ENCODE assay signal across 8 cellular contexts in genomic region chr20:3796477-3797225, GRCh38. TPM values are rescaled to one million over a fixed set of nuclear protein-coding genes. Genes with fewer than 3 reads are reported as not detected.
A peak's percentile ranks its signal among the peaks of the same experiment; 100 is the strongest.
DNase-seq lines count a peak whose midpoint lies in the region; ATAC-seq and TF ChIP-seq lines count a peak whose summit lies in the region.

No MANE protein-coding gene starts in this region.

- H3K27me3 ChIP-seq in thyroid gland: no peaks in the 10 kb centered on the region

- H3K9me3 Mint-ChIP-seq in activated naive CD4-positive, alpha-beta T cell treated with anti-CD3 and anti-CD28 coated beads, Interleukin-2, amount 50 U/mL, for 72 hours: no peaks in the 10 kb centered on the region

- ATAC-seq in HG03135 (IDR thresholded peaks at IDR 0.05; ENCODE audit: unreplicated experiment) (peak; percentile 3), GM19035 (IDR thresholded peaks at IDR 0.05; ENCODE audit: unreplicated experiment) (no peak)
- ATAC-seq in activated naive CD4-positive, alpha-beta T cell treated with anti-CD3 and anti-CD28 coated beads, Interleukin-2, amount 50 U/mL, for 72 hours: peak in 1 of 2 donors; percentile 2

- peak overlapping the region in 1 of 3 donors; percentile 48 for H3K4me3 ChIP-seq in thyroid gland (replicated peaks in 1 of 3)

- H3K27ac ChIP-seq in thyroid gland: peak overlapping the region in 2 of 3 donors; percentile 56 to 95

- no peaks in the 10 kb centered on the region for H3K9me3 ChIP-seq in thyroid gland

- DNase-seq in ELR (ENCODE audit: low read depth) (peak; percentile 33), kidney tubule cell (ENCODE audit: low spot score) (peak; percentile 18), thyroid gland (no peak), NCI-H524 (lab: John Stamatoyannopoulos, UW) (no peak), cerebellar cortex (ENCODE audit: low spot score) (no peak)
- no peak for DNase-seq in activated naive CD4-positive, alpha-beta T cell treated with anti-CD3 and anti-CD28 coated beads, Interleukin-2, amount 50 U/mL, for 72 hours (ENCODE audit: low spot score in 2 of 2)

- peaks cover 31 to 34% of the 10 kb centered on the region in 2 donors for H3K36me3 Mint-ChIP-seq in activated naive CD4-positive, alpha-beta T cell treated with anti-CD3 and anti-CD28 coated beads, Interleukin-2, amount 50 U/mL, for 72 hours

- no peak for TF ChIP-seq CTCF in thyroid gland (IDR thresholded peaks at IDR 0.05)

- intact Hi-C loops in thyroid gland (cut with DNase I): no loop called here

- H3K4me1 ChIP-seq in thyroid gland: peaks cover 5 to 31% of the 10 kb centered on the region in 2 donors

- peaks cover 5 to 9% of the 10 kb centered on the region in 2 donors for H3K36me3 ChIP-seq in thyroid gland

- WGBS in thyroid gland, 2 donors: 61 to 67% methylated on average over 6 to 7 of the region's 33 CpGs

- no peak for TF ChIP-seq POLR2A in thyroid gland (IDR thresholded peaks at IDR 0.05)

- peak overlapping the region; percentile 86 to 94 for H3K27ac Mint-ChIP-seq in activated naive CD4-positive, alpha-beta T cell treated with anti-CD3 and anti-CD28 coated beads, Interleukin-2, amount 50 U/mL, for 72 hours

RNA-seq across cellular contexts. Expression of gene CDC25B, which starts 0.5 kb away (rescaled TPM):
- total RNA-seq in activated naive CD4-positive, alpha-beta T cell treated with anti-CD3 and anti-CD28 coated beads, Interleukin-2, amount 50 U/mL, for 72 hours: 100 to 1,000 TPM in 1 of 2 donors, 10 to 100 TPM in 1; 72.9 to 168 TPM
- total RNA-seq in thyroid gland: 10 to 100 TPM; 23.7 to 43.9 (median 27.8) TPM

RNA-seq across cellular contexts. Expression of gene CENPB, which starts 10.1 kb away (rescaled TPM):
- 10 to 100 TPM; 34.4 to 48.1 TPM for total RNA-seq in activated naive CD4-positive, alpha-beta T cell treated with anti-CD3 and anti-CD28 coated beads, Interleukin-2, amount 50 U/mL, for 72 hours
- total RNA-seq in thyroid gland: 10 to 100 TPM; 64.8 to 94.9 (median 80.8) TPM

RNA-seq across cellular contexts. Expression of gene SPEF1, which starts 15.4 kb away (rescaled TPM):
- under 1 TPM in 1 of 2 donors, not detected in 1; 0.14 TPM for total RNA-seq in activated naive CD4-positive, alpha-beta T cell treated with anti-CD3 and anti-CD28 coated beads, Interleukin-2, amount 50 U/mL, for 72 hours
- 1 to 10 TPM in 3 of 4 donors, under 1 TPM in 1; 0.13 to 2.5 (median 2.0) TPM for total RNA-seq in thyroid gland

RNA-seq across cellular contexts. Expression of gene AP5S1, which starts 23.7 kb away (rescaled TPM):
- 10 to 100 TPM; 10.6 to 17.8 TPM for total RNA-seq in activated naive CD4-positive, alpha-beta T cell treated with anti-CD3 and anti-CD28 coated beads, Interleukin-2, amount 50 U/mL, for 72 hours
- 10 to 100 TPM; 16.0 to 46.3 (median 35.0) TPM for total RNA-seq in thyroid gland

RNA-seq across cellular contexts. Expression of gene ADISSP, which starts 29.1 kb away (rescaled TPM):
- total RNA-seq in activated naive CD4-positive, alpha-beta T cell treated with anti-CD3 and anti-CD28 coated beads, Interleukin-2, amount 50 U/mL, for 72 hours: 10 to 100 TPM; 44.7 to 45.0 TPM
- 10 to 100 TPM; 11.6 to 17.0 (median 16.3) TPM for total RNA-seq in thyroid gland

Comparison
In these comparisons a context has a peak if more than half of its experiments do, and no peak if none do; other contexts are left out.
1. DNase-seq: peak in ELR (single experiment) and kidney tubule cell (single experiment); none in activated naive CD4-positive, alpha-beta T cell treated with anti-CD3 and anti-CD28 coated beads, Interleukin-2, amount 50 U/mL, for 72 hours (0 of 2), thyroid gland (0 of 2), NCI-H524 (0 of 2) and cerebellar cortex (single experiment).